In the genomic region with DNA sequence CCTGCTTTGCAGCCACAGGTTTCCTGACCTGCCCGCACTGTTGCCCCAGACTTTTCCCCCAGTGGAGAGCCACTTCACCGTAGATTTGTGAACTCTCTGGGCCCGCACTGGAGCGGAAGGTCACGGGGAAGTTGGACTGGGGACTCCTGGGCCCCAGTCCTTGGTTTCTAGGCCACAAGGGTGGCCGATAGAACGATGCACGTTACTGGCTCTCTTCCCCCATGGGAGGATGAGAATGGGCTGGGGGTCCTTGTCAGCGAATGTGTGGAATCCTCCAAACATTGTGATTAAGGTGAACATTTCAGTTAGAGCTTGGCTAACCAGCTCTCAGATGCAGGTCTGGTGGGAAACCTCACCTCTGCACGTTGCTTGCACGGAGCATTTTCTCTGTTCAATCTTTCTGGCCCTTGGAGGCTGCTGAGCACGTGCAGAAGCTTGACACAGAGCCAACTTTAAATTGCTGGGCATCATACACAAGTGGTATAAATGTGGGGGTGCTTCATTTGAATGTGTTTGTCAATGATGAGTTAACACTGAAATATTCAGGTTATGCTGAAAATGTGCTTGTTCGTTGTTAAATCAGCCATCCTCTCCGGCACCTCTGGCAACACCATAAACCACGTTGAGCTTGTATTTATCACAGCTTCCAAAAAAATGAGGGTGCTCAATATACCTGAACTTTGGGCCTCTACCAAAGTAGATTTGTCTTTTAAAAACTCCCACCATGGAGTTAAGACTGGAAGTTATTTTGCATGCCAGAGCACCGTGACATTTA, we compare ENCODE assay signal across 8 cellular contexts. TPM values are rescaled to one million over a fixed set of nuclear protein-coding genes. Genes with fewer than 3 reads are reported as not detected.
DNase-seq lines count a peak whose midpoint lies in the region; ATAC-seq and TF ChIP-seq lines count a peak whose summit lies in the region.

No MANE protein-coding gene starts in this region.

- WGBS in body of pancreas, 2 donors, result 3 to 8% methylated on average over 8 to 16 of the region's 16 CpGs

- TF ChIP-seq CTCF in GM13977 (IDR thresholded peaks at IDR 0.05; ENCODE audit: extremely low read depth, insufficient read depth, missing control alignments) (no peak), OCI-LY3 (IDR thresholded peaks at IDR 0.05; ENCODE audit: low read depth, low read length) (no peak), body of pancreas (IDR thresholded peaks at IDR 0.05) (no peak)

- H3K36me3 ChIP-seq in OCI-LY3 (replicated peaks; ENCODE audit: low read depth, low read length) (peaks cover 14% of the 10 kb centered on the region), body of pancreas (replicated peaks in 1 of 2; ENCODE audit: insufficient read depth in 1 of 2, low read depth in 2 of 2) (no peaks in the 10 kb centered on the region)

- H2AFZ ChIP-seq in OCI-LY3 (ENCODE audit: low read depth, low read length), result peak overlapping the region; percentile 77

- DNase-seq in Ammon's horn (ENCODE audit: low spot score), result peak; percentile 23
- peak; percentile 52 for DNase-seq in GM13977 (ENCODE audit: low spot score)
- peak; percentile 19 to 31 (median 24) for DNase-seq in body of pancreas
- no peak for DNase-seq in effector CD4-positive, alpha-beta T cell

- in situ Hi-C loops in GM13977 (cut with MboI; ENCODE audit: low pct_unique_long_range_greater_than_20kb, low sequenced_read_pairs, unreplicated experiment), result no loop called here

- peak overlapping the region; percentile 94 for H3K4me3 ChIP-seq in OCI-LY3 (ENCODE audit: low read length)
- H3K4me3 ChIP-seq in body of pancreas, result peak overlapping the region; percentile 38 to 58
- H3K4me3 ChIP-seq in iPS-18c (ENCODE audit: insufficient read depth, low read depth, low read length), result peak overlapping the region; percentile 71
- H3K4me3 ChIP-seq in skin epidermis, result peak overlapping the region; percentile 52 to 80 (median 64)

- H3K4me1 ChIP-seq in OCI-LY3 (ENCODE audit: low read length), result peaks cover 24% of the 10 kb centered on the region
- H3K4me1 ChIP-seq in body of pancreas, result peaks cover 41% of the 10 kb centered on the region

- H3K4me2 ChIP-seq in OCI-LY3 (ENCODE audit: low read length), result peak overlapping the region; percentile 99

- peak in 1 of 3 donors; percentile 38 for TF ChIP-seq POLR2A in body of pancreas (IDR thresholded peaks at IDR 0.05)

- H3K79me2 ChIP-seq in OCI-LY3 (ENCODE audit: low read length), result peaks cover 30% of the 10 kb centered on the region

- H3K27me3 ChIP-seq in OCI-LY3 (ENCODE audit: low read depth, low read length) (no peaks in the 10 kb centered on the region), body of pancreas (no peaks in the 10 kb centered on the region)

- ATAC-seq in HG03175 (IDR thresholded peaks at IDR 0.05; ENCODE audit: unreplicated experiment) (peak; percentile 41), body of pancreas (peak; percentile 34)

- H3K27ac ChIP-seq in OCI-LY3 (ENCODE audit: low read length) (peak overlapping the region; percentile 80), body of pancreas (peak overlapping the region; percentile 77 to 94 (median 89)), skin epidermis (peak overlapping the region; percentile 65 to 95 (median 90))

- peak overlapping the region; percentile 83 for H3K9ac ChIP-seq in OCI-LY3 (ENCODE audit: low read length)

- H3K9me3 ChIP-seq in OCI-LY3 (ENCODE audit: insufficient read depth, low read length), result no peaks in the 10 kb centered on the region
- H3K9me3 ChIP-seq in body of pancreas, result no peaks in the 10 kb centered on the region
- H3K9me3 ChIP-seq in iPS-18c (ENCODE audit: control insufficient read depth, insufficient read depth, low read length), result no peaks in the 10 kb centered on the region

- intact Hi-C loops in body of pancreas (cut with DNase I), result no loop called here

- no peaks in the 10 kb centered on the region for H4K20me1 ChIP-seq in OCI-LY3 (ENCODE audit: insufficient read depth, low read length)

RNA-seq across cellular contexts. Expression of gene DIS3L, which starts 1.0 kb away (rescaled TPM):
- total RNA-seq in body of pancreas, result 10 to 100 TPM; 17.5 to 17.9 TPM

RNA-seq across cellular contexts. Expression of gene MEGF11, which starts 40.8 kb away (rescaled TPM):
- not detected for total RNA-seq in body of pancreas
